In genomic region chr10:26372513-26373354, GRCh38 we compare ENCODE assay signal across 11 cellular contexts.
DNase-seq lines count a peak whose midpoint lies in the region; ATAC-seq and TF ChIP-seq lines count a peak whose summit lies in the region.
"Had no signal": no experiment of that assay in that cellular context is flagged by ENCODE, and none has a peak within 500 bp of the region (broad histone marks: within the 10 kb centered on the region; RNA-seq: fewer than 3 reads in every experiment).

No MANE protein-coding gene starts in this region.

- DNase-seq in GM12864 (ENCODE audit: low read depth) = no peak
- no peak for DNase-seq in iPS-NIHi11 (ENCODE audit: low spot score)
- no peak for DNase-seq in progenitor cell of endocrine pancreas (ENCODE audit: low spot score, unreplicated experiment)
- no peak for DNase-seq in activated CD4-positive, alpha-beta T cell treated with anti-CD3 and anti-CD28 coated beads for 48 hours
- DNase-seq in activated CD8-positive, alpha-beta memory T cell treated with anti-CD3 and anti-CD28 coated beads for 24 hours = no peak
- DNase-seq: immature natural killer cell, nephron progenitor cell had no signal

- H3K27me3 Mint-ChIP-seq in progenitor cell of endocrine pancreas = peaks cover 3% of the 10 kb centered on the region

- ATAC-seq in GM19438 (IDR thresholded peaks at IDR 0.05; ENCODE audit: low read depth, unreplicated experiment) (peak; percentile 77), HG02870 (IDR thresholded peaks at IDR 0.05; ENCODE audit: unreplicated experiment) (peak; percentile 77), HG03565 (IDR thresholded peaks at IDR 0.05; ENCODE audit: unreplicated experiment) (peak; percentile 58)

- H3K4me1 Mint-ChIP-seq in progenitor cell of endocrine pancreas (ENCODE audit: low read depth) = no peaks in the 10 kb centered on the region
- H3K4me1 Mint-ChIP-seq: immature natural killer cell had no signal

- no peak overlapping the region for H3K4me3 Mint-ChIP-seq in progenitor cell of endocrine pancreas (ENCODE audit: low read depth)
- H3K4me3 Mint-ChIP-seq: immature natural killer cell, nephron progenitor cell had no signal

- H3K4me3 ChIP-seq in GM12864 (ENCODE audit: low read depth, low read length) = peak overlapping the region; percentile 6; the same call in 1 of the 2 replicates
- H3K4me3 ChIP-seq: esophagus muscularis mucosa had no signal

- H3K36me3 Mint-ChIP-seq in progenitor cell of endocrine pancreas (ENCODE audit: insufficient read depth) = no peaks in the 10 kb centered on the region

- H3K9me3 Mint-ChIP-seq in progenitor cell of endocrine pancreas (ENCODE audit: low read depth) = peaks cover 6% of the 10 kb centered on the region

- H3K27ac Mint-ChIP-seq in progenitor cell of endocrine pancreas = no peak overlapping the region
- H3K27ac Mint-ChIP-seq: immature natural killer cell, nephron progenitor cell had no signal

- TF ChIP-seq CTCF in GM12864 (IDR thresholded peaks at IDR 0.05; ENCODE audit: low read depth, low read length, missing control alignments) (no peak), progenitor cell of endocrine pancreas (IDR thresholded peaks at IDR 0.05; ENCODE audit: unreplicated experiment) (no peak)
